In the genomic region with DNA sequence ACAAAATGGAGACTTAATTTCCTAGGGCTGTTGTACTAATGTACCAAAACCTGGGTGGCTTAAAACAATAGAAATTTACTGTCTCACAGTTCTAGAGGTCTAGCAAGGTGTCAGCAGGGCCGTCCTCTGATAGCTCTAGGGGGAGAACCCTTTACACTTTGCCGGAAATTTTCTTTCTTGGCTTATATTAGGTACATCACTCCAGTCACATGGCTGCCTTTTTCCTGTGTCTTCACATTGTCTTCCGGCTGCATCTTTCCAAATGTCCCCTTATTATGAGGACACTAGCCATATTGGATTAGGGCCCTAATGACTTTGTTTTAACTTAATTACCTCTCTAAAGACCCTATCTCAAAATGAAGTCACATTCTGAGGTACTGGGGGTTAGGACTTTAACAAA, we compare ENCODE assay signal across 1 cellular context.
TF ChIP-seq lines count a peak whose summit lies in the region.

No MANE protein-coding gene starts in this region.

TF ChIP-seq in GM23338, 12 proteins besides CTCF, POLR2A, EP300 and RAD21:
- TF ChIP-seq ZNF331 (CRISPR knock-in tag; IDR thresholded peaks at IDR 0.05; ENCODE audit: low read depth) (no peak), STAT1 (IDR thresholded peaks at IDR 0.05; ENCODE audit: unreplicated experiment) (no peak), JUNB (IDR thresholded peaks at IDR 0.05; ENCODE audit: unreplicated experiment) (no peak), ZNF114 (CRISPR knock-in tag; IDR thresholded peaks at IDR 0.05) (no peak)
